12 cellular contexts compared by ENCODE assay signal in genomic region chr4:99090511-99090910, GRCh38. TPM values are rescaled to one million over a fixed set of nuclear protein-coding genes. Genes with fewer than 3 reads are reported as not detected.
A peak's percentile ranks its signal among the peaks of the same experiment; 100 is the strongest.
DNase-seq lines count a peak whose midpoint lies in the region; ATAC-seq and TF ChIP-seq lines count a peak whose summit lies in the region.
"Had no signal": no experiment of that assay in that cellular context is flagged by ENCODE, and none has a peak within 500 bp of the region (broad histone marks: within the 10 kb centered on the region; RNA-seq: fewer than 3 reads in every experiment).

No MANE protein-coding gene starts in this region.

- ATAC-seq in activated naive CD8-positive, alpha-beta T cell treated with anti-CD3 and anti-CD28 coated beads, Interleukin-2, amount 10 ng/mL, durations not matched to agents 7 days and 5 days (ENCODE audit: low read depth) = no peak
- no peak for ATAC-seq in activated naive CD8-positive, alpha-beta T cell treated with anti-CD3 and anti-CD28 coated beads, Interleukin-2, amount 50 U/mL, for 24 hours
- ATAC-seq in naive thymus-derived CD4-positive, alpha-beta T cell = no peak
- no peak for ATAC-seq in HG02610 (IDR thresholded peaks at IDR 0.05; ENCODE audit: unreplicated experiment)
- ATAC-seq: left lobe of liver had no signal

- H3K9me3 ChIP-seq in colonic mucosa = no peaks in the 10 kb centered on the region
- H3K9me3 ChIP-seq in naive thymus-derived CD4-positive, alpha-beta T cell (ENCODE audit: control insufficient read depth in 2 of 3, low read length in 3 of 3) = no peaks in the 10 kb centered on the region

- peak overlapping the region in 1 of 2 donors; percentile 29 for H3K9ac ChIP-seq in colonic mucosa (ENCODE audit: low read depth in 2 of 2, low read length in 2 of 2)

- H3K27ac ChIP-seq in colonic mucosa = peak overlapping the region; percentile 92
- no peak overlapping the region for H3K27ac ChIP-seq in naive thymus-derived CD4-positive, alpha-beta T cell (ENCODE audit: low read depth, low read length)

- no peak overlapping the region for H3K4me3 ChIP-seq in colonic mucosa
- no peak overlapping the region for H3K4me3 ChIP-seq in naive thymus-derived CD4-positive, alpha-beta T cell (ENCODE audit: low read length)

- POLR2A ChIA-PET in activated naive CD8-positive, alpha-beta T cell treated with anti-CD3 and anti-CD28 coated beads, Interleukin-2, amount 10 ng/mL, durations not matched to agents 7 days and 5 days (lab: Charles Lee) = no interaction called here
- POLR2A ChIA-PET in naive thymus-derived CD4-positive, alpha-beta T cell (lab: Charles Lee) = interaction anchor here (0.7 to 0.8 kb wide), 2 partner anchors 33 to 69 kb away, joined by 3 read pairs; no protein-coding TSS in a partner anchor

- in situ Hi-C loops in GM13977 (cut with MboI; ENCODE audit: low pct_unique_long_range_greater_than_20kb, low sequenced_read_pairs, unreplicated experiment) = loop anchor here (25.0 kb wide), 1 partner anchor 628 kb away; no protein-coding TSS in a partner anchor

- no peak overlapping the region for H3K27ac Mint-ChIP-seq in activated naive CD8-positive, alpha-beta T cell treated with anti-CD3 and anti-CD28 coated beads, Interleukin-2, amount 10 ng/mL, durations not matched to agents 7 days and 5 days
- H3K27ac Mint-ChIP-seq in activated naive CD8-positive, alpha-beta T cell treated with anti-CD3 and anti-CD28 coated beads, Interleukin-2, amount 50 U/mL, for 24 hours = no peak overlapping the region
- H3K27ac Mint-ChIP-seq in naive thymus-derived CD4-positive, alpha-beta T cell = peak overlapping the region in 7 of 9 donors; percentile 46 to 98 (median 94)

- intact Hi-C loops in colonic mucosa (cut with DNase I) = no loop called here
- intact Hi-C loops in naive thymus-derived CD4-positive, alpha-beta T cell (cut with micrococcal nuclease) = no loop called here

- DNase-seq in activated naive CD8-positive, alpha-beta T cell treated with anti-CD3 and anti-CD28 coated beads, Interleukin-2, amount 10 ng/mL, durations not matched to agents 7 days and 5 days = no peak
- DNase-seq in activated naive CD8-positive, alpha-beta T cell treated with anti-CD3 and anti-CD28 coated beads, Interleukin-2, amount 50 U/mL, for 24 hours = no peak
- no peak for DNase-seq in colonic mucosa
- no peak for DNase-seq in naive thymus-derived CD4-positive, alpha-beta T cell
- no peak for DNase-seq in DMS79 treated with DMSO at 0.1 percent for 48 hours (lab: John Stamatoyannopoulos, UW)
- DNase-seq in GM13977 (ENCODE audit: low spot score) = no peak
- DNase-seq in NCI-H526 treated with DMSO at 0.1 percent for 48 hours (lab: John Stamatoyannopoulos, UW) = no peak
- DNase-seq: activated T-cell treated with anti-CD3 and anti-CD28 coated beads, Interleukin-2, amount 50 U/mL, for 48 hours; NCI-H524 treated with DMSO at 0.1 percent for 48 hours; T-helper 9 cell had no signal

- no peaks in the 10 kb centered on the region for H3K27me3 Mint-ChIP-seq in activated naive CD8-positive, alpha-beta T cell treated with anti-CD3 and anti-CD28 coated beads, Interleukin-2, amount 10 ng/mL, durations not matched to agents 7 days and 5 days
- H3K27me3 Mint-ChIP-seq in activated naive CD8-positive, alpha-beta T cell treated with anti-CD3 and anti-CD28 coated beads, Interleukin-2, amount 50 U/mL, for 24 hours = no peaks in the 10 kb centered on the region
- peaks cover 0 to 11% (median 0%) of the 10 kb centered on the region in 5 donors for H3K27me3 Mint-ChIP-seq in naive thymus-derived CD4-positive, alpha-beta T cell

- no peaks in the 10 kb centered on the region for H3K4me1 ChIP-seq in colonic mucosa
- peaks cover 8 to 9% of the 10 kb centered on the region in 2 donors for H3K4me1 ChIP-seq in naive thymus-derived CD4-positive, alpha-beta T cell (ENCODE audit: control insufficient read depth in 2 of 2, insufficient read depth in 2 of 2, low read length in 2 of 2)

- peak overlapping the region; percentile 29 for H3K4me3 Mint-ChIP-seq in activated naive CD8-positive, alpha-beta T cell treated with anti-CD3 and anti-CD28 coated beads, Interleukin-2, amount 10 ng/mL, durations not matched to agents 7 days and 5 days
- H3K4me3 Mint-ChIP-seq in activated naive CD8-positive, alpha-beta T cell treated with anti-CD3 and anti-CD28 coated beads, Interleukin-2, amount 50 U/mL, for 24 hours = no peak overlapping the region
- peak overlapping the region in 9 of 10 donors; percentile 45 to 97 (median 61) for H3K4me3 Mint-ChIP-seq in naive thymus-derived CD4-positive, alpha-beta T cell

- no peaks in the 10 kb centered on the region for H3K36me3 ChIP-seq in colonic mucosa
- H3K36me3 ChIP-seq in naive thymus-derived CD4-positive, alpha-beta T cell (ENCODE audit: control insufficient read depth in 2 of 3, insufficient read depth in 3 of 3, low read length in 3 of 3) = peaks cover 0 to 3% (median 0%) of the 10 kb centered on the region in 3 experiments

- H3K9me3 Mint-ChIP-seq in activated naive CD8-positive, alpha-beta T cell treated with anti-CD3 and anti-CD28 coated beads, Interleukin-2, amount 10 ng/mL, durations not matched to agents 7 days and 5 days = peaks cover 1% of the 10 kb centered on the region
- H3K9me3 Mint-ChIP-seq in activated naive CD8-positive, alpha-beta T cell treated with anti-CD3 and anti-CD28 coated beads, Interleukin-2, amount 50 U/mL, for 24 hours = no peaks in the 10 kb centered on the region
- peaks cover 0 to 27% (median 0%) of the 10 kb centered on the region in 11 donors for H3K9me3 Mint-ChIP-seq in naive thymus-derived CD4-positive, alpha-beta T cell

- no peak for TF ChIP-seq CTCF in colonic mucosa (IDR thresholded peaks at IDR 0.05)
- TF ChIP-seq CTCF in GM13977 (IDR thresholded peaks at IDR 0.05; ENCODE audit: extremely low read depth, insufficient read depth, missing control alignments) = no peak

- peaks cover 7% of the 10 kb centered on the region for H3K36me3 Mint-ChIP-seq in activated naive CD8-positive, alpha-beta T cell treated with anti-CD3 and anti-CD28 coated beads, Interleukin-2, amount 10 ng/mL, durations not matched to agents 7 days and 5 days
- peaks cover 3% of the 10 kb centered on the region for H3K36me3 Mint-ChIP-seq in activated naive CD8-positive, alpha-beta T cell treated with anti-CD3 and anti-CD28 coated beads, Interleukin-2, amount 50 U/mL, for 24 hours (ENCODE audit: low read depth)
- H3K36me3 Mint-ChIP-seq in naive thymus-derived CD4-positive, alpha-beta T cell = peaks cover under 1 to 22% (median 15%) of the 10 kb centered on the region in 5 donors

- CTCF ChIA-PET in naive thymus-derived CD4-positive, alpha-beta T cell (lab: Charles Lee) = no interaction called here

- no peaks in the 10 kb centered on the region for H3K27me3 ChIP-seq in colonic mucosa
- no peaks in the 10 kb centered on the region for H3K27me3 ChIP-seq in naive thymus-derived CD4-positive, alpha-beta T cell (ENCODE audit: control insufficient read depth in 2 of 2, insufficient read depth in 2 of 2, low read length in 2 of 2)

- peaks cover 24% of the 10 kb centered on the region for H3K4me1 Mint-ChIP-seq in activated naive CD8-positive, alpha-beta T cell treated with anti-CD3 and anti-CD28 coated beads, Interleukin-2, amount 10 ng/mL, durations not matched to agents 7 days and 5 days
- peaks cover 37% of the 10 kb centered on the region for H3K4me1 Mint-ChIP-seq in activated naive CD8-positive, alpha-beta T cell treated with anti-CD3 and anti-CD28 coated beads, Interleukin-2, amount 50 U/mL, for 24 hours
- H3K4me1 Mint-ChIP-seq in naive thymus-derived CD4-positive, alpha-beta T cell = peaks cover 28 to 57% (median 45%) of the 10 kb centered on the region in 7 donors

RNA-seq across cellular contexts. Expression of gene ADH5, which starts 1.9 kb away (rescaled TPM):
- total RNA-seq in activated naive CD8-positive, alpha-beta T cell treated with anti-CD3 and anti-CD28 coated beads, Interleukin-2, amount 10 ng/mL, durations not matched to agents 7 days and 5 days = 100 to 1,000 TPM in 1 of 2 experiments, 10 to 100 TPM in 1; 97.1 to 103 TPM
- total RNA-seq in colonic mucosa = 100 to 1,000 TPM; 165 to 240 TPM
- total RNA-seq in naive thymus-derived CD4-positive, alpha-beta T cell = 100 to 1,000 TPM in 1 of 5 experiments, 10 to 100 TPM in 4; 42.7 to 102 (median 74.0) TPM
- polyA plus RNA-seq in naive thymus-derived CD4-positive, alpha-beta T cell = 100 to 1,000 TPM; 143 to 174 TPM

RNA-seq across cellular contexts. Expression of gene ADH4, which starts 53.6 kb away (rescaled TPM):
- not detected for total RNA-seq in activated naive CD8-positive, alpha-beta T cell treated with anti-CD3 and anti-CD28 coated beads, Interleukin-2, amount 10 ng/mL, durations not matched to agents 7 days and 5 days
- total RNA-seq in colonic mucosa = 1 to 10 TPM in 1 of 2 donors, under 1 TPM in 1; 0.82 to 1.5 TPM
- not detected for total RNA-seq in naive thymus-derived CD4-positive, alpha-beta T cell
- polyA plus RNA-seq in naive thymus-derived CD4-positive, alpha-beta T cell = not detected

Comparison
In these comparisons a context has a peak if more than half of its experiments do, and no peak if none do; other contexts are left out.
1. H3K27ac Mint-ChIP-seq: peak in naive thymus-derived CD4-positive, alpha-beta T cell (7 of 9); none in activated naive CD8-positive, alpha-beta T cell treated with anti-CD3 and anti-CD28 coated beads, Interleukin-2, amount 10 ng/mL, durations not matched to agents 7 days and 5 days (single experiment) and activated naive CD8-positive, alpha-beta T cell treated with anti-CD3 and anti-CD28 coated beads, Interleukin-2, amount 50 U/mL, for 24 hours (single experiment).